ENCODE assay signal across 1 cellular context in the genomic region with DNA sequence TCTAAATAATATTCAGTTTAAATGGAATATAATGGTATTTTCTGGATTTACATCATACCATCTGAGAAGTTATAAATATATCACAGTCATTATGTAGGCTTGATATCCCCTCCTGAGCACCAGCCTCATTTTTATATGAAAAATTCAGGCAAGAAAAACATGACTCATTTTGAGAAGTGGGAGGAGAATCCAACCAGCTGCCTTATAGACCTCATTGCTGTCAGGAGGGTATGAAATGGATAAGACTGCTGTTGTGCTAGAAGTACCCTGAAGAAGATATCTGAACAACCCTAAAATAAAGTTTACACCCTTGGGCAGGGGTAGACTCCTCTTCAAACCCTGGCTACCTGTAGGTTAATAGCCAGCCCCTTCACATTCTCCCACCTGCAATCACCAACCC.
TF ChIP-seq lines count a peak whose summit lies in the region.

No MANE protein-coding gene starts in this region.

TF ChIP-seq in HCT116, 20 proteins besides CTCF, POLR2A, EP300 and RAD21 (continued from another document):
- TF ChIP-seq REST (IDR thresholded peaks at IDR 0.05; ENCODE audit: low read depth): no peak
- TF ChIP-seq, protein P1, sequence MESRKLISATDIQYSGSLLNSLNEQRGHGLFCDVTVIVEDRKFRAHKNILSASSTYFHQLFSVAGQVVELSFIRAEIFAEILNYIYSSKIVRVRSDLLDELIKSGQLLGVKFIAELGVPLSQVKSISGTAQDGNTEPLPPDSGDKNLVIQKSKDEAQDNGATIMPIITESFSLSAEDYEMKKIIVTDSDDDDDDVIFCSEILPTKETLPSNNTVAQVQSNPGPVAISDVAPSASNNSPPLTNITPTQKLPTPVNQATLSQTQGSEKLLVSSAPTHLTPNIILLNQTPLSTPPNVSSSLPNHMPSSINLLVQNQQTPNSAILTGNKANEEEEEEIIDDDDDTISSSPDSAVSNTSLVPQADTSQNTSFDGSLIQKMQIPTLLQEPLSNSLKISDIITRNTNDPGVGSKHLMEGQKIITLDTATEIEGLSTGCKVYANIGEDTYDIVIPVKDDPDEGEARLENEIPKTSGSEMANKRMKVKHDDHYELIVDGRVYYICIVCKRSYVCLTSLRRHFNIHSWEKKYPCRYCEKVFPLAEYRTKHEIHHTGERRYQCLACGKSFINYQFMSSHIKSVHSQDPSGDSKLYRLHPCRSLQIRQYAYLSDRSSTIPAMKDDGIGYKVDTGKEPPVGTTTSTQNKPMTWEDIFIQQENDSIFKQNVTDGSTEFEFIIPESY (IDR thresholded peaks at IDR 0.05; ENCODE audit: extremely low read depth, insufficient replicate concordance, low read length): no peak
- no peak for TF ChIP-seq SRF (IDR thresholded peaks at IDR 0.05; ENCODE audit: low read depth)
- TF ChIP-seq EZH2phosphoT487 (IDR thresholded peaks at IDR 0.05; ENCODE audit: borderline replicate concordance): no peak
- TF ChIP-seq SIN3A (IDR thresholded peaks at IDR 0.05; ENCODE audit: low read depth): no peak
- no peak for TF ChIP-seq ZFX (IDR thresholded peaks at IDR 0.05)
- TF ChIP-seq CBX3 (IDR thresholded peaks at IDR 0.05; ENCODE audit: low read depth): no peak
- TF ChIP-seq SP1 (IDR thresholded peaks at IDR 0.05; ENCODE audit: low read depth): no peak
- no peak for TF ChIP-seq FOSL1 (IDR thresholded peaks at IDR 0.05; ENCODE audit: low read depth)
- no peak for TF ChIP-seq YY1 (IDR thresholded peaks at IDR 0.05; ENCODE audit: extremely low read depth, insufficient replicate concordance, low read depth, low read length)
- TF ChIP-seq CEBPB (IDR thresholded peaks at IDR 0.05; ENCODE audit: low read depth): no peak
- TF ChIP-seq ELF1 (IDR thresholded peaks at IDR 0.05; ENCODE audit: borderline replicate concordance, low read depth): no peak
- no peak for TF ChIP-seq JUND (IDR thresholded peaks at IDR 0.05)
- TF ChIP-seq, protein P2, sequence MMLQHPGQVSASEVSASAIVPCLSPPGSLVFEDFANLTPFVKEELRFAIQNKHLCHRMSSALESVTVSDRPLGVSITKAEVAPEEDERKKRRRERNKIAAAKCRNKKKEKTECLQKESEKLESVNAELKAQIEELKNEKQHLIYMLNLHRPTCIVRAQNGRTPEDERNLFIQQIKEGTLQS (IDR thresholded peaks at IDR 0.05): no peak
- TF ChIP-seq EGR1 (IDR thresholded peaks at IDR 0.05; ENCODE audit: low read depth): no peak
